Comparison of ENCODE assay signal across 9 cellular contexts in genomic region chr2:178404380-178404767, GRCh38. TPM values are rescaled to one million over a fixed set of nuclear protein-coding genes. Genes with fewer than 3 reads are reported as not detected.
DNase-seq lines count a peak whose midpoint lies in the region; ATAC-seq, FAIRE-seq and TF ChIP-seq lines count a peak whose summit lies in the region.
"Had no signal": no experiment of that assay in that cellular context is flagged by ENCODE, and none has a peak within 500 bp of the region (broad histone marks: within the 10 kb centered on the region; RNA-seq: fewer than 3 reads in every experiment).

No MANE protein-coding gene starts in this region.

- WGBS in HepG2 (ENCODE audit: low lambda C conversion rate) = 4% methylated on average over 4 of the region's 4 CpGs

- no peaks in the 10 kb centered on the region for H3K9me3 ChIP-seq in HepG2 (ENCODE audit: low read length)

- no TSS peak for BruUV-seq in HepG2 (replicated peaks; lab: Mats Ljungman, UMichigan)

- no peaks in the 10 kb centered on the region for H3K79me2 ChIP-seq in HepG2 (ENCODE audit: insufficient read depth, low read length)

- H3K36me3 Mint-ChIP-seq in T-helper 1 cell treated with Interleukin-12 subunit alpha and Interleukin-12 subunit beta and Interleukin-4 antibody, amounts not matched to agents 30 μg/mL and 1 μg/mL, for 36 hours (ENCODE audit: low read depth) = no peaks in the 10 kb centered on the region

- no peak for TF ChIP-seq RAD21 in HepG2 (CRISPR knock-in tag; IDR thresholded peaks at IDR 0.05)

- no peaks in the 10 kb centered on the region for H4K20me1 ChIP-seq in HepG2 (ENCODE audit: insufficient read depth, low read length)

- TF ChIP-seq CTCF in HepG2 (CRISPR knock-in tag; IDR thresholded peaks at IDR 0.05) = no peak

- H3K27me3 ChIP-seq in HepG2 (ENCODE audit: control insufficient read depth in 1 of 2, insufficient read depth in 2 of 2, low read length in 2 of 2) (no peaks in the 10 kb centered on the region), H7 (ENCODE audit: control insufficient read depth, insufficient read depth, low read length) (no peaks in the 10 kb centered on the region)

- TF ChIP-seq EP300 in HepG2 (IDR thresholded peaks at IDR 0.05; ENCODE audit: low read depth in 2 of 2, low read length in 2 of 2) (no peak), HepG2 (CRISPR knock-in tag; IDR thresholded peaks at IDR 0.05; ENCODE audit: borderline replicate concordance) (no peak)

- no peak overlapping the region for H2AFZ ChIP-seq in HepG2 (ENCODE audit: low read length)

- H3K9ac ChIP-seq in HepG2 (ENCODE audit: insufficient read depth, low read depth, low read length) = no peak overlapping the region

- H3K4me3 Mint-ChIP-seq in T-helper 1 cell treated with Interleukin-12 subunit alpha and Interleukin-12 subunit beta and Interleukin-4 antibody, amounts not matched to agents 30 μg/mL and 1 μg/mL, for 36 hours = peak overlapping the region; percentile 62

- TF ChIP-seq POLR2A in HepG2 (IDR thresholded peaks at IDR 0.05; ENCODE audit: insufficient read depth in 1 of 2, low read depth in 2 of 2, low read length in 2 of 2) = no peak

- peak; percentile 99 for ATAC-seq in GM21390 (IDR thresholded peaks at IDR 0.05; ENCODE audit: unreplicated experiment)
- ATAC-seq in HG03469 (IDR thresholded peaks at IDR 0.05; ENCODE audit: unreplicated experiment) = peak; percentile 100
- ATAC-seq in HepG2 = peak; percentile 61

- intact Hi-C loops in HepG2 (cut with micrococcal nuclease; ENCODE audit: unreplicated experiment) = no loop called here

- DNase-seq in NCI-H1105 treated with DMSO at 0.1 percent for 48 hours (lab: John Stamatoyannopoulos, UW) (peak; percentile 15), NCI-H1105 (lab: John Stamatoyannopoulos, UW) (no peak), HepG2 (ENCODE audit: low spot score) (no peak), H7 (no peak), iPS-NIHi11 (ENCODE audit: low spot score) (no peak)

- no peak for FAIRE-seq in HepG2 (lab: Jason Lieb, UNC)
- FAIRE-seq: A204.1 had no signal

- no peaks in the 10 kb centered on the region for H3K36me3 ChIP-seq in HepG2 (replicated peaks in 1 of 2; ENCODE audit: control insufficient read depth in 1 of 2, insufficient read depth in 2 of 2, low read length in 2 of 2)
- H3K36me3 ChIP-seq in H7 (replicated peaks; ENCODE audit: control insufficient read depth, insufficient read depth, low read length) = no peaks in the 10 kb centered on the region

- in situ Hi-C loops in HepG2 (cut with HindIII; ENCODE audit: extremely low pct_ligation_motif_present, low pct_unique_long_range_greater_than_20kb) = no loop called here

- H3K4me1 Mint-ChIP-seq in T-helper 1 cell treated with Interleukin-12 subunit alpha and Interleukin-12 subunit beta and Interleukin-4 antibody, amounts not matched to agents 30 μg/mL and 1 μg/mL, for 36 hours (ENCODE audit: low read depth) = peaks cover 31% of the 10 kb centered on the region

- H3K27ac Mint-ChIP-seq in T-helper 1 cell treated with Interleukin-12 subunit alpha and Interleukin-12 subunit beta and Interleukin-4 antibody, amounts not matched to agents 30 μg/mL and 1 μg/mL, for 36 hours = peak overlapping the region; percentile 88

- H3K27me3 Mint-ChIP-seq in T-helper 1 cell treated with Interleukin-12 subunit alpha and Interleukin-12 subunit beta and Interleukin-4 antibody, amounts not matched to agents 30 μg/mL and 1 μg/mL, for 36 hours (ENCODE audit: low read depth) = no peaks in the 10 kb centered on the region

- H3K4me1 ChIP-seq in HepG2 (ENCODE audit: insufficient read depth, low read length) = no peaks in the 10 kb centered on the region

- no peak overlapping the region for H3K4me2 ChIP-seq in HepG2 (ENCODE audit: low read depth, low read length)

- H3K4me3 ChIP-seq in HepG2 (replicated peaks in 1 of 3; ENCODE audit: insufficient read depth in 1 of 3, low read depth in 2 of 3, low read length in 3 of 3) = no peak overlapping the region
- no peak overlapping the region for H3K4me3 ChIP-seq in H7 (ENCODE audit: insufficient read depth, low read depth, low read length)

- POLR2A ChIA-PET in HepG2 (lab: Yijun Ruan, JAX) = no interaction called here

- CTCF ChIA-PET in HepG2 (lab: Yijun Ruan, JAX; ENCODE audit: low intra/inter-chr PET ratio, low total read pairs) = no interaction called here

- H3K9me3 Mint-ChIP-seq in T-helper 1 cell treated with Interleukin-12 subunit alpha and Interleukin-12 subunit beta and Interleukin-4 antibody, amounts not matched to agents 30 μg/mL and 1 μg/mL, for 36 hours = no peaks in the 10 kb centered on the region

- no peak overlapping the region for H3K27ac ChIP-seq in HepG2 (ENCODE audit: extremely low read length, insufficient read depth, low read length)

TF ChIP-seq in HepG2, 621 proteins besides CTCF, POLR2A, EP300 and RAD21 (continues in another document):
- TF ChIP-seq HNRNPL (IDR thresholded peaks at IDR 0.05; ENCODE audit: low read depth, low read length) (no peak), ZNF367 (CRISPR knock-in tag; IDR thresholded peaks at IDR 0.05; ENCODE audit: borderline replicate concordance) (no peak), ZNF605 (CRISPR knock-in tag; IDR thresholded peaks at IDR 0.05) (no peak), HOXA3 (CRISPR knock-in tag; IDR thresholded peaks at IDR 0.05) (no peak), JUN (CRISPR knock-in tag; IDR thresholded peaks at IDR 0.05) (no peak), MEIS2 (CRISPR knock-in tag; IDR thresholded peaks at IDR 0.05) (no peak), ZBTB21 (CRISPR knock-in tag; IDR thresholded peaks at IDR 0.05) (no peak), NONO (IDR thresholded peaks at IDR 0.05) (no peak), NONO (CRISPR knock-in tag; conservative IDR thresholded peaks at IDR 0.05) (no peak), HNRNPUL1 (IDR thresholded peaks at IDR 0.05; ENCODE audit: low read depth, low read length) (no peak)

RNA-seq across cellular contexts. Expression of gene PRKRA, which starts 46.6 kb away (rescaled TPM):
- total RNA-seq in HepG2 (2016; rRNA removed; fragmentation: Illumina TruSeq; extraction: Trizol) = 67.6 and 74.7 TPM in 2 replicates
- total RNA-seq in HepG2 (2016; cell fraction: cytosol; rRNA removed; fragmentation: Illumina TruSeq; extraction: Trizol; ENCODE audit: low read depth) = 77.3 and 86.7 TPM in 2 replicates
- total RNA-seq in HepG2 (2016; cell fraction: insoluble cytoplasmic fraction; rRNA removed; fragmentation: Illumina TruSeq; extraction: Trizol) = 64.4 and 73.6 TPM in 2 replicates
- total RNA-seq in HepG2 (2016; cell fraction: membrane; rRNA removed; fragmentation: Illumina TruSeq; extraction: Trizol) = 113 and 120 TPM in 2 replicates
- 83.1 and 91.6 TPM in 2 replicates for total RNA-seq in HepG2 (2016; cell fraction: nucleus; rRNA removed; fragmentation: Illumina TruSeq; extraction: Trizol)
- 47.3 and 53.1 TPM in 2 replicates for polyA plus RNA-seq in HepG2 (2011; rRNA removed)
- 39.9 and 48.4 TPM in 2 replicates for polyA plus RNA-seq in HepG2 (2011; cell fraction: cytosol; rRNA removed)
- polyA plus RNA-seq in HepG2 (2011; cell fraction: nucleus; rRNA removed) = 41.7 and 45.8 TPM in 2 replicates
- polyA plus RNA-seq in HepG2 (2012) = 48.0 and 68.5 TPM in 2 replicates
- polyA plus RNA-seq in HepG2 (2016; cell fraction: cytosol; fragmentation: Illumina TruSeq; extraction: Trizol; ENCODE audit: low read depth) = 94.3 and 117 TPM in 2 replicates
- polyA plus RNA-seq in HepG2 (2016; cell fraction: insoluble cytoplasmic fraction; fragmentation: Illumina TruSeq; extraction: Trizol; ENCODE audit: low read depth) = 77.0 and 83.1 TPM in 2 replicates
- polyA plus RNA-seq in HepG2 (2016; cell fraction: membrane; fragmentation: Illumina TruSeq; extraction: Trizol; ENCODE audit: low read depth) = 110 and 123 TPM in 2 replicates
- 92.2 and 94.5 TPM in 2 replicates for polyA plus RNA-seq in HepG2 (2016; cell fraction: nucleus; fragmentation: Illumina TruSeq; extraction: Trizol; ENCODE audit: insufficient read depth, low read depth)
- polyA minus RNA-seq in HepG2 (2011; rRNA and poly(A)+ RNA removed; ENCODE audit: low replicate concordance) = 14.8 and 55.1 TPM in 2 replicates
- polyA minus RNA-seq in HepG2 (2011; cell fraction: cytosol; rRNA and poly(A)+ RNA removed) = 31.5 and 39.6 TPM in 2 replicates
- 182 and 199 TPM in 2 replicates for polyA minus RNA-seq in HepG2 (2011; cell fraction: nucleus; rRNA and poly(A)+ RNA removed)
- total RNA-seq in H7 (2014; rRNA removed; shearing (Covaris generic)) = 67.2 and 81.3 TPM in 2 replicates

RNA-seq across cellular contexts. Expression of gene PJVK, which starts 46.8 kb away (rescaled TPM):
- 1.1 and 1.2 TPM in 2 replicates for total RNA-seq in HepG2 (2016; rRNA removed; fragmentation: Illumina TruSeq; extraction: Trizol)
- 0.81 and 2.0 TPM in 2 replicates for total RNA-seq in HepG2 (2016; cell fraction: cytosol; rRNA removed; fragmentation: Illumina TruSeq; extraction: Trizol; ENCODE audit: low read depth)
- 0.77 and 1.5 TPM in 2 replicates for total RNA-seq in HepG2 (2016; cell fraction: insoluble cytoplasmic fraction; rRNA removed; fragmentation: Illumina TruSeq; extraction: Trizol)
- 1.1 TPM in 2 replicates for total RNA-seq in HepG2 (2016; cell fraction: membrane; rRNA removed; fragmentation: Illumina TruSeq; extraction: Trizol)
- 3.4 and 4.2 TPM in 2 replicates for total RNA-seq in HepG2 (2016; cell fraction: nucleus; rRNA removed; fragmentation: Illumina TruSeq; extraction: Trizol)
- 2.6 and 3.0 TPM in 2 replicates for polyA plus RNA-seq in HepG2 (2011; rRNA removed)
- 0.51 and 1.1 TPM in 2 replicates for polyA plus RNA-seq in HepG2 (2011; cell fraction: cytosol; rRNA removed)
- 6.3 and 6.4 TPM in 2 replicates for polyA plus RNA-seq in HepG2 (2011; cell fraction: nucleus; rRNA removed)
- polyA plus RNA-seq in HepG2 (2012) = 1.5 and 2.9 TPM in 2 replicates
- 0.46 and 0.58 TPM in 2 replicates for polyA plus RNA-seq in HepG2 (2016; cell fraction: cytosol; fragmentation: Illumina TruSeq; extraction: Trizol; ENCODE audit: low read depth)
- 0.67 and 1.3 TPM in 2 replicates for polyA plus RNA-seq in HepG2 (2016; cell fraction: insoluble cytoplasmic fraction; fragmentation: Illumina TruSeq; extraction: Trizol; ENCODE audit: low read depth)
- polyA plus RNA-seq in HepG2 (2016; cell fraction: membrane; fragmentation: Illumina TruSeq; extraction: Trizol; ENCODE audit: low read depth) = 0.48 and 0.77 TPM in 2 replicates
- polyA plus RNA-seq in HepG2 (2016; cell fraction: nucleus; fragmentation: Illumina TruSeq; extraction: Trizol; ENCODE audit: insufficient read depth, low read depth) = 7.3 and 8.2 TPM in 2 replicates
- polyA minus RNA-seq in HepG2 (2011; rRNA and poly(A)+ RNA removed; ENCODE audit: low replicate concordance) = 1.1 and 1.8 TPM in 2 replicates
- 0.35 TPM in 1 of 2 replicates, not detected in the other for polyA minus RNA-seq in HepG2 (2011; cell fraction: cytosol; rRNA and poly(A)+ RNA removed)
- polyA minus RNA-seq in HepG2 (2011; cell fraction: nucleus; rRNA and poly(A)+ RNA removed) = 9.3 and 9.6 TPM in 2 replicates
- total RNA-seq in H7 (2014; rRNA removed; shearing (Covaris generic)) = 0.63 and 1.2 TPM in 2 replicates
